In genomic region chr12:99852666-99853065, GRCh38 we compare ENCODE assay signal across 17 cellular contexts.
"Had no signal": no experiment of that assay in that cellular context is flagged by ENCODE, and none has a peak within 500 bp of the region (broad histone marks: within the 10 kb centered on the region; RNA-seq: fewer than 3 reads in every experiment).

No MANE protein-coding gene starts in this region.

- DNase-seq: activated naive CD4-positive, alpha-beta T cell treated with Interleukin-2 at 50 U/mL for 16 hours; activated T-cell treated with anti-CD3 and anti-CD28 coated beads for 4 hours; cerebellar nuclear complex; effector memory CD8-positive, alpha-beta T cell; heart left ventricle; mammary epithelial cell; naive B cell; pancreas; sigmoid colon; spleen; stimulated activated naive CD8-positive, alpha-beta T cell treated with anti-CD3 and anti-CD28 coated beads, Interleukin-15, amount 100 ng/mL, for 72 hours had no signal

- H3K4me3 ChIP-seq: ascending aorta, breast epithelium, heart left ventricle, pancreas, sigmoid colon, spleen had no signal

- H3K4me1 ChIP-seq: ascending aorta, breast epithelium, heart left ventricle, pancreas, sigmoid colon, spleen had no signal

- H3K27ac ChIP-seq: ascending aorta, epithelial cell of prostate, heart left ventricle, pancreas, sigmoid colon, spleen had no signal

- H3K27me3 ChIP-seq: ascending aorta, breast epithelium, heart left ventricle, pancreas, sigmoid colon, spleen had no signal

- H3K9me3 ChIP-seq: pancreas, sigmoid colon, spleen had no signal

- H3K36me3 ChIP-seq: ascending aorta, breast epithelium, heart left ventricle, pancreas, sigmoid colon, spleen had no signal

- ATAC-seq: activated CD4-positive, CD25-positive, alpha-beta regulatory T cell treated with anti-CD3 and anti-CD28 coated beads, Interleukin-2, amount 50 U/mL, for 24 hours; activated T-helper 17 cell treated with anti-CD3 and anti-CD28 coated beads, Interleukin-2, amount 50 U/mL, for 72 hours; effector memory CD8-positive, alpha-beta T cell; heart left ventricle; left lobe of liver; pancreas; stimulated activated naive CD8-positive, alpha-beta T cell treated with anti-CD3 and anti-CD28 coated beads, Interleukin-15, amount 100 ng/mL, for 72 hours had no signal
